Comparison of ENCODE assay signal across 8 cellular contexts in genomic region chr15:28021281-28022039, GRCh38.
A peak's percentile ranks its signal among the peaks of the same experiment; 100 is the strongest.
DNase-seq lines count a peak whose midpoint lies in the region; ATAC-seq and TF ChIP-seq lines count a peak whose summit lies in the region.

No MANE protein-coding gene starts in this region.

- H3K27me3 ChIP-seq in gastrocnemius medialis, result no peaks in the 10 kb centered on the region

- no peak overlapping the region for H3K4me3 ChIP-seq in gastrocnemius medialis

- peak; percentile 33 for DNase-seq in ELR (ENCODE audit: low read depth)
- peak; percentile 75 for DNase-seq in NAMALWA (ENCODE audit: low spot score)
- DNase-seq in SHP77 (lab: John Stamatoyannopoulos, UW), result peak; percentile 86 to 90
- DNase-seq in foreskin melanocyte, result peak; percentile 62
- peak; percentile 82 for DNase-seq in posterior vena cava (ENCODE audit: low spot score)
- no peak for DNase-seq in activated CD4-positive, CD25-positive, alpha-beta regulatory T cell treated with anti-CD3 and anti-CD28 coated beads, Interleukin-2, amount 50 U/mL, for 72 hours
- DNase-seq in gastrocnemius medialis, result no peak

- intact Hi-C loops in posterior vena cava (cut with DNase I) (no loop called here), gastrocnemius medialis (cut with DNase I; ENCODE audit: low total_unique reads) (no loop called here)

- H3K36me3 ChIP-seq in gastrocnemius medialis, result no peaks in the 10 kb centered on the region

- in situ Hi-C loops in gastrocnemius medialis (cut with MboI; ENCODE audit: low sequenced_read_pairs in 4 of 4), result no loop called here

- H3K27ac ChIP-seq in gastrocnemius medialis, result no peak overlapping the region

- ATAC-seq in GM18907 (IDR thresholded peaks at IDR 0.05; ENCODE audit: unreplicated experiment) (no peak), gastrocnemius medialis (no peak)

- H3K9me3 ChIP-seq in gastrocnemius medialis, result no peaks in the 10 kb centered on the region

- peak in 1 of 5 experiments; percentile 18 for TF ChIP-seq CTCF in gastrocnemius medialis (IDR thresholded peaks at IDR 0.05 in 4 of 5, conservative IDR thresholded peaks at IDR 0.05 in 1 of 5)

- no peak for TF ChIP-seq POLR2A in gastrocnemius medialis (IDR thresholded peaks at IDR 0.05)

- H3K4me1 ChIP-seq in gastrocnemius medialis, result no peaks in the 10 kb centered on the region

Comparison
In these comparisons a context has a peak if more than half of its experiments do, and no peak if none do; other contexts are left out.
1. DNase-seq: peak in ELR (single experiment), NAMALWA (single experiment), SHP77 (2 of 2), foreskin melanocyte (single experiment) and posterior vena cava (single experiment); none in activated CD4-positive, CD25-positive, alpha-beta regulatory T cell treated with anti-CD3 and anti-CD28 coated beads, Interleukin-2, amount 50 U/mL, for 72 hours (single experiment) and gastrocnemius medialis (0 of 2).